13 cellular contexts compared by ENCODE assay signal in the genomic region with DNA sequence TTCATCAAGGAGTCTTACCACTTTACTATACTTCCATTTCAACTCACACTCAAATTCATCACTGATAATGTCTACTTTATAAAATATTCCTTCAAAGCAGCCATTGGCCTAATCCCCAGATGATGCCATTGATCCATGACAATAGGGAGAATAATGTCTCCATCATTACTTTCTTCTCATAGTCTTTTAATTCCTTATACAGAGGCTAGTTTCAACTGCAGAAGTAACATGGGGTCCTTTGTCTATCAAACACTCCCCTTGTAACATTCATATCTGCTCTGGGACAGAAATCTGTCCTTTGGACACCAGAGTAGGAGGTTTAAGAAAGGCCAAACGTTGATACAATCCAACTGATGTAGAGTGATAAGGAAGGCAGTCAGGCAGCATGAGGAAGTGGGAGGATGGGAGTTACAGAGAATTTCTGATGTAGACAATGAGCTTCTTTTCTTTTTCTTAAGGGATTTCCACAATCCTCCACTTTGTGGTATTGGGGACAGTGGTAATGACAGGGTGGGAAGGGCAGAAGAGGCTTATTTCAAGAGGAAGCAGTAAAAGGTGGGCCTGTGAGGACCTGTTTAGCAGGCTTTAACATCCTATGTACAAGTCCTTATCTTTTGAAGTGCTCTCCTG. TPM values are rescaled to one million over a fixed set of nuclear protein-coding genes. Genes with fewer than 3 reads are reported as not detected.
DNase-seq lines count a peak whose midpoint lies in the region; ATAC-seq and TF ChIP-seq lines count a peak whose summit lies in the region.
"Had no signal": no experiment of that assay in that cellular context is flagged by ENCODE, and none has a peak within 500 bp of the region (broad histone marks: within the 10 kb centered on the region; RNA-seq: fewer than 3 reads in every experiment).

No MANE protein-coding gene starts in this region.

- H3K27ac ChIP-seq in heart right ventricle (peak overlapping the region in 8 of 10 donors; percentile 9 to 94 (median 85)), esophagus squamous epithelium (peak overlapping the region in 3 of 4 donors; percentile 36 to 87 (median 70)), upper lobe of left lung (peak overlapping the region; percentile 62 to 90 (median 78))

- TF ChIP-seq EP300 in upper lobe of left lung (IDR thresholded peaks at IDR 0.05) = no peak

- H3K4me3 ChIP-seq in heart right ventricle (no peak overlapping the region), esophagus squamous epithelium (no peak overlapping the region), upper lobe of left lung (no peak overlapping the region)
- H3K4me3 ChIP-seq: coronary artery had no signal

- H3K4me1 ChIP-seq in heart right ventricle (peaks cover 0 to 26% (median 6%) of the 10 kb centered on the region in 9 donors), esophagus squamous epithelium (peaks cover 0 to 9% (median 5%) of the 10 kb centered on the region in 3 donors), upper lobe of left lung (peaks cover 14 to 18% (median 18%) of the 10 kb centered on the region in 4 donors)

- WGBS in heart right ventricle, 2 donors = 2 to 14% methylated on average over 1 of the region's 1 CpG
- WGBS in esophagus squamous epithelium, 2 donors = 18 to 29% methylated on average over 1 of the region's 1 CpG
- WGBS in upper lobe of left lung, 2 donors = 7% methylated on average over 1 of the region's 1 CpG

- H3K36me3 ChIP-seq in heart right ventricle = no peaks in the 10 kb centered on the region
- no peaks in the 10 kb centered on the region for H3K36me3 ChIP-seq in esophagus squamous epithelium
- no peaks in the 10 kb centered on the region for H3K36me3 ChIP-seq in upper lobe of left lung

- ATAC-seq in heart right ventricle (peak in 5 of 8 donors; percentile 23 to 53 (median 39)), upper lobe of left lung (ENCODE audit: low FRiP score in 2 of 2) (peak; percentile 34 to 49), HG02571 (IDR thresholded peaks at IDR 0.05; ENCODE audit: unreplicated experiment) (no peak)
- ATAC-seq: activated CD8-positive, alpha-beta T cell treated with anti-CD3 and anti-CD28 coated beads, Interleukin-2, amount 10 ng/mL, durations not matched to agents 7 days and 5 days had no signal

- TF ChIP-seq POLR2A in esophagus squamous epithelium (IDR thresholded peaks at IDR 0.05) (no peak), upper lobe of left lung (IDR thresholded peaks at IDR 0.05) (no peak)

- intact Hi-C loops in heart right ventricle (cut with DNase I) (no loop called here), cardiac septum (cut with DNase I) (no loop called here), esophagus squamous epithelium (cut with DNase I) (no loop called here)

- H3K9me3 ChIP-seq in heart right ventricle = no peaks in the 10 kb centered on the region
- no peaks in the 10 kb centered on the region for H3K9me3 ChIP-seq in esophagus squamous epithelium
- no peaks in the 10 kb centered on the region for H3K9me3 ChIP-seq in upper lobe of left lung

- H3K27me3 ChIP-seq in heart right ventricle (peaks cover 0 to 9% (median 0%) of the 10 kb centered on the region in 7 donors), esophagus squamous epithelium (peaks cover 0 to 3% (median 0%) of the 10 kb centered on the region in 4 donors), upper lobe of left lung (no peaks in the 10 kb centered on the region)

- no peak for DNase-seq in heart right ventricle
- DNase-seq in cardiac septum (ENCODE audit: low spot score) = no peak
- peak; percentile 20 for DNase-seq in NAMALWA (ENCODE audit: low spot score)
- DNase-seq in esophagus squamous epithelium (lab: John Stamatoyannopoulos, UW) = no peak
- no peak for DNase-seq in upper lobe of left lung
- DNase-seq in SHP77 (lab: John Stamatoyannopoulos, UW) = no peak
- DNase-seq in stimulated activated CD4-positive, alpha-beta T cell treated with anti-CD3 and anti-CD28 coated beads, Interleukin-12 subunit alpha, Interleukin-12 subunit beta, amount 100 ng/mL, for 4 hours = no peak
- DNase-seq: activated CD8-positive, alpha-beta T cell treated with anti-CD3 and anti-CD28 coated beads, Interleukin-2, amount 10 ng/mL, durations not matched to agents 7 days and 5 days; H9; NCI-H446; stimulated activated CD4-positive, alpha-beta T cell treated with anti-CD3 and anti-CD28 coated beads, Interleukin-4, amount 100 ng/mL, for 24 hours had no signal

- no peak for TF ChIP-seq CTCF in heart right ventricle (IDR thresholded peaks at IDR 0.05)
- no peak for TF ChIP-seq CTCF in esophagus squamous epithelium (IDR thresholded peaks at IDR 0.05)
- no peak for TF ChIP-seq CTCF in upper lobe of left lung (IDR thresholded peaks at IDR 0.05)

RNA-seq across cellular contexts. Expression of gene HLA-DOA, which starts 18.9 kb away (rescaled TPM):
- total RNA-seq in heart right ventricle (10 to 100 TPM in 1 of 10 donors, 1 to 10 TPM in 8, under 1 TPM in 1; 0.75 to 22.8 (median 2.0) TPM), cardiac septum (1.6 TPM), esophagus squamous epithelium (1 to 10 TPM in 2 of 4 donors, under 1 TPM in 2; 0.61 to 9.7 (median 1.6) TPM), upper lobe of left lung (10 to 100 TPM in 5 of 6 donors, 1 to 10 TPM in 1; 9.4 to 56.8 (median 30.5) TPM)
- polyA plus RNA-seq in heart right ventricle = 1 to 10 TPM in 1 of 2 donors, under 1 TPM in 1; 0.65 to 2.1 TPM

RNA-seq across cellular contexts. Expression of gene HLA-DPA1, which starts 45.1 kb away (rescaled TPM):
- 100 to 1,000 TPM in 1 of 10 donors, 10 to 100 TPM in 9; 17.8 to 328 (median 53.6) TPM for total RNA-seq in heart right ventricle
- 10 to 100 TPM; 18.2 to 24.3 TPM for polyA plus RNA-seq in heart right ventricle
- 35.8 TPM for total RNA-seq in cardiac septum
- total RNA-seq in esophagus squamous epithelium = 100 to 1,000 TPM in 1 of 4 donors, 10 to 100 TPM in 1, 1 to 10 TPM in 2; 6.2 to 114 (median 48.2) TPM
- total RNA-seq in upper lobe of left lung = 100 to 1,000 TPM; 109 to 674 (median 399) TPM

RNA-seq across cellular contexts. Expression of gene HLA-DPB1, which starts 47.5 kb away (rescaled TPM):
- 100 to 1,000 TPM in 1 of 10 donors, 10 to 100 TPM in 9; 19.2 to 264 (median 34.8) TPM for total RNA-seq in heart right ventricle
- 10 to 100 TPM; 18.7 to 48.2 TPM for polyA plus RNA-seq in heart right ventricle
- total RNA-seq in cardiac septum = 32.8 TPM
- total RNA-seq in esophagus squamous epithelium = 10 to 100 TPM in 2 of 4 donors, 1 to 10 TPM in 2; 3.2 to 96.9 (median 45.3) TPM
- 100 to 1,000 TPM; 194 to 697 (median 373) TPM for total RNA-seq in upper lobe of left lung

RNA-seq across cellular contexts. Expression of gene BRD2, which starts 59.9 kb away (rescaled TPM):
- total RNA-seq in heart right ventricle (10 to 100 TPM; 64.9 to 97.0 (median 74.9) TPM), cardiac septum (88.7 TPM), esophagus squamous epithelium (100 to 1,000 TPM; 110 to 152 (median 132) TPM), upper lobe of left lung (100 to 1,000 TPM; 144 to 388 (median 183) TPM)
- 10 to 100 TPM; 49.3 to 87.2 TPM for polyA plus RNA-seq in heart right ventricle
